ENCODE assay signal across 26 cellular contexts in genomic region chr17:52084176-52084575, GRCh38.
"Had no signal": no experiment of that assay in that cellular context is flagged by ENCODE, and none has a peak within 500 bp of the region (broad histone marks: within the 10 kb centered on the region; RNA-seq: fewer than 3 reads in every experiment).

No MANE protein-coding gene starts in this region.

- ATAC-seq: stimulated activated effector memory CD8-positive, alpha-beta T cell treated with anti-CD3 and anti-CD28 coated beads, Interleukin-12 subunit alpha, Interleukin-12 subunit beta, amount 100 ng/mL, for 72 hours; stimulated activated memory B cell treated with anti-CD40 and anti-IgM and Interleukin-4, amounts not matched to agents 10 μg/mL and 1 μg/mL and 100 μg/mL, for 72 hours; stimulated activated naive B cell treated with anti-CD40 and anti-IgM and Interleukin-4, amounts not matched to agents 10 μg/mL and 1 μg/mL and 100 μg/mL, for 72 hours; stimulated activated naive CD8-positive, alpha-beta T cell treated with anti-CD3 and anti-CD28 coated beads, Interleukin-15, amount 100 ng/mL, for 72 hours; stimulated activated naive CD8-positive, alpha-beta T cell treated with anti-CD3 and anti-CD28 coated beads, Interleukin-15, Interleukin-2, amounts not matched to agents 100 U/mL and 50 U/mL, for 24 hours; upper lobe of right lung had no signal

- H3K27ac ChIP-seq: stomach, suprapubic skin, testis, thoracic aorta, thyroid gland, tibial artery, tibial nerve, transverse colon, upper lobe of right lung, uterus, vagina had no signal

- DNase-seq: stimulated activated CD4-positive, alpha-beta T cell treated with anti-CD3 and anti-CD28 coated beads, Interleukin-2, amount 100 ng/mL, for 48 hours; stimulated activated CD4-positive, alpha-beta T cell treated with anti-CD3 and anti-CD28 coated beads, Interleukin-4, amount 100 ng/mL, for 1 hour; stimulated activated CD4-positive, alpha-beta T cell treated with anti-CD3 and anti-CD28 coated beads, Interleukin-4, amount 100 ng/mL, for 24 hours; stimulated activated CD4-positive, alpha-beta T cell treated with anti-CD3 and anti-CD28 coated beads, Interleukin-4, amount 100 ng/mL, for 4 hours; stimulated activated CD8-positive, alpha-beta memory T cell treated with anti-CD3 and anti-CD28 coated beads, Interleukin-4, amount 100 ng/mL, for 48 hours; stimulated activated naive B cell treated with anti-CD40 and anti-IgM and Interleukin-4, amounts not matched to agents 10 μg/mL and 1 μg/mL and 100 μg/mL, for 72 hours; stimulated activated naive CD4-positive, alpha-beta T cell; stimulated activated naive CD4-positive, alpha-beta T cell treated with Interleukin-2 at 50 U/mL for 16 hours; stimulated activated naive CD8-positive, alpha-beta T cell treated with anti-CD3 and anti-CD28 coated beads, Interleukin-15, amount 100 ng/mL, for 72 hours; stimulated activated naive CD8-positive, alpha-beta T cell treated with anti-CD3 and anti-CD28 coated beads, Interleukin-15, Interleukin-2, amounts not matched to agents 100 U/mL and 50 U/mL, for 24 hours; stomach; substantia nigra; testis; thyroid gland; tibial artery; transverse colon; trophoblast cell; upper lobe of right lung; uterus had no signal

- H3K4me3 ChIP-seq: stomach, suprapubic skin, testis, thoracic aorta, thyroid gland, tibial artery, tibial nerve, transverse colon, upper lobe of right lung, uterus, vagina had no signal

- H3K36me3 ChIP-seq: stomach, suprapubic skin, thoracic aorta, thyroid gland, tibial artery, tibial nerve, transverse colon, upper lobe of right lung, uterus, vagina had no signal

- H3K4me1 ChIP-seq: stomach, suprapubic skin, testis, thyroid gland, tibial artery, tibial nerve, transverse colon, upper lobe of right lung, uterus, vagina had no signal

- H3K27me3 ChIP-seq: stomach, suprapubic skin, testis, thyroid gland, tibial artery, tibial nerve, transverse colon, upper lobe of right lung, uterus, vagina had no signal

- FAIRE-seq: urothelium cell line had no signal

- H3K9me3 ChIP-seq: stomach, suprapubic skin, testis, thoracic aorta, thyroid gland, tibial artery, transverse colon, upper lobe of right lung, uterus, vagina had no signal
